ENCODE assay signal across 10 cellular contexts in the genomic region with DNA sequence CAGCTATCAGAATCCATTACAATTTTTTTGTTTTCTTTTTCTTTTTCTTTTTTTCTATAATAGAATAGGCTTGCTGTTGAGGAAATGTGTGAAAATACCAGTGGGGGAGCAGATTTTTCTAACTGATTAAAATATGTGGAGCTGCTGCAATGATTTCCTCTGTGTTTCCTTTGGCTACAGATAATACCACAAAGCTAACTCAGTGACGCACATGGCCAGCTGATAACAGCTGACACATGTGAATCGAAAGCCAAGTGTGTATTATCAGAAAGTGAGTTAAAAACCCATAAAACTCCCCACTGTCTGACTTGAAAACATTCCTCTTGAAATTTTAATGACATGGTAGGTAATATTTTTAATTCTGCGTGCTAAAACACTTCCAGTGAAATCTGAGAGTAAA.
DNase-seq lines count a peak whose midpoint lies in the region; ATAC-seq, FAIRE-seq and TF ChIP-seq lines count a peak whose summit lies in the region.
"Had no signal": no experiment of that assay in that cellular context is flagged by ENCODE, and none has a peak within 500 bp of the region (broad histone marks: within the 10 kb centered on the region; RNA-seq: fewer than 3 reads in every experiment).

No MANE protein-coding gene starts in this region.

- peaks cover 11% of the 10 kb centered on the region for H3K4me1 ChIP-seq in ACC112 (ENCODE audit: control insufficient read depth, insufficient read depth, low read length, unreplicated experiment)

- H3K4me1 Mint-ChIP-seq in effector memory CD8-positive, alpha-beta T cell (ENCODE audit: low read depth in 2 of 2) = peaks cover 21 to 22% of the 10 kb centered on the region in 2 donors

- H3K27me3 ChIP-seq in ACC112 (ENCODE audit: insufficient read depth, low read length) = no peaks in the 10 kb centered on the region

- H2AFZ ChIP-seq in ACC112 (ENCODE audit: low read length, unreplicated experiment) = no peak overlapping the region

- H3K4me3 Mint-ChIP-seq in effector memory CD8-positive, alpha-beta T cell = peak overlapping the region; percentile 19 to 45
- H3K4me3 Mint-ChIP-seq: brain had no signal

- peak; percentile 93 for DNase-seq in OCI-M1 (lab: John Stamatoyannopoulos, UW)
- DNase-seq in effector memory CD8-positive, alpha-beta T cell = peak; percentile 42 to 52 (median 48)
- DNase-seq in stimulated activated CD8-positive, alpha-beta memory T cell treated with anti-CD3 and anti-CD28 coated beads, Interleukin-12 subunit alpha, Interleukin-12 subunit beta, amount 100 ng/mL, for 1 hour (ENCODE audit: low read depth) = peak; percentile 19
- no peak for DNase-seq in H4 (ENCODE audit: low spot score)
- no peak for DNase-seq in H54 (ENCODE audit: insufficient read length, low spot score)

- no peaks in the 10 kb centered on the region for H3K9me3 Mint-ChIP-seq in effector memory CD8-positive, alpha-beta T cell

- TF ChIP-seq POLR2A in H54 (IDR thresholded peaks at IDR 0.05; ENCODE audit: low read depth, low read length) = no peak

- peak overlapping the region; percentile 20; the same call in 1 of the 2 replicates for H3K27ac ChIP-seq in ACC112 (ENCODE audit: low read depth, low read length)

- ATAC-seq in GM19035 (IDR thresholded peaks at IDR 0.05; ENCODE audit: unreplicated experiment) (peak; percentile 62), HG03571 (IDR thresholded peaks at IDR 0.05; ENCODE audit: unreplicated experiment) (no peak)
- peak; percentile 99 for ATAC-seq in effector memory CD8-positive, alpha-beta T cell (replicated peaks)

- no peaks in the 10 kb centered on the region for H3K36me3 Mint-ChIP-seq in effector memory CD8-positive, alpha-beta T cell (ENCODE audit: insufficient read depth)
- H3K36me3 Mint-ChIP-seq: brain had no signal

- no peaks in the 10 kb centered on the region for H3K27me3 Mint-ChIP-seq in effector memory CD8-positive, alpha-beta T cell
- H3K27me3 Mint-ChIP-seq: brain had no signal

- no peak for FAIRE-seq in H54 (lab: Jason Lieb, UNC)
- FAIRE-seq: GM18507 had no signal

- peak overlapping the region; percentile 58 for H3K4me3 ChIP-seq in ACC112 (ENCODE audit: low read depth, low read length)

- H3K36me3 ChIP-seq in ACC112 (ENCODE audit: insufficient read depth, low read length) = no peaks in the 10 kb centered on the region

- no peaks in the 10 kb centered on the region for H3K79me2 ChIP-seq in ACC112 (ENCODE audit: control insufficient read depth, insufficient read depth, low read length, unreplicated experiment)

- peak overlapping the region; percentile 59 to 64 for H3K27ac Mint-ChIP-seq in effector memory CD8-positive, alpha-beta T cell

Comparison
In these comparisons a context has a peak if more than half of its experiments do, and no peak if none do; other contexts are left out.
1. DNase-seq: peak in OCI-M1 (single experiment), effector memory CD8-positive, alpha-beta T cell (3 of 3) and stimulated activated CD8-positive, alpha-beta memory T cell treated with anti-CD3 and anti-CD28 coated beads, Interleukin-12 subunit alpha, Interleukin-12 subunit beta, amount 100 ng/mL, for 1 hour (single experiment); none in H4 (single experiment) and H54 (single experiment).